Comparison of ENCODE assay signal across 29 cellular contexts in the genomic region with DNA sequence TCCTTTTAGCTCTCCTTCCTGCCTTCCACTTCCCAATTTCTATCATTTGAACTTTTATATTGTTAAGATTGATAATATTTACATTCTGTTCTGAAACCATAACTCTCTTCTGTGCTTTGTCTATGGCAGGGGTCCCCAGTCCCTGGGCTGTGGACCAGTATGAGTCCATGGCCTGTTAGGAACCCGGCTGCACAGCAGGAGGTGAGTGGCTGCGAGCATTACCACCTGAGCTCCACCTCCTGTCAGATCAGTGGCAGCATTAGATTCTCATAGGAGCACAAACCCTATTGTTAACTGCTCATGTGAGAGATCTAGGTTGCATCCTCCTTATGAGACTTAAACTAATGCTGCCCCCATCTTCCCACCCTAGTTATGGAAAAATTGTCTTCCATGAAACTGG. TPM values are rescaled to one million over a fixed set of nuclear protein-coding genes. Genes with fewer than 3 reads are reported as not detected.
"Had no signal": no experiment of that assay in that cellular context is flagged by ENCODE, and none has a peak within 500 bp of the region (broad histone marks: within the 10 kb centered on the region; RNA-seq: fewer than 3 reads in every experiment).

No MANE protein-coding gene starts in this region.

- ATAC-seq: activated CD8-positive, alpha-beta memory T cell treated with anti-CD3 and anti-CD28 coated beads, Interleukin-2, amount 10 ng/mL, durations not matched to agents 7 days and 5 days; PC-3; SK-N-SH treated with all-trans-retinoic acid at 6 μM for 48 hours had no signal

- H3K27me3 ChIP-seq: SJSA1 had no signal

- DNase-seq: activated B cell treated with CpG ODN at 0.5 μM for 24 hours; activated CD4-positive, alpha-beta T cell treated with anti-CD3 and anti-CD28 coated beads for 1 hour; activated CD4-positive, alpha-beta T cell treated with anti-CD3 and anti-CD28 coated beads, Interleukin-2, amount 10 ng/mL, durations not matched to agents 24 days and 14 days; activated CD4-positive, alpha-beta T cell treated with anti-CD3 and anti-CD28 coated beads, Interleukin-2, amount 50 U/mL, for 48 hours; activated CD8-positive, alpha-beta memory T cell treated with anti-CD3 and anti-CD28 coated beads, Interleukin-2, amount 10 ng/mL, durations not matched to agents 7 days and 5 days; activated effector memory CD4-positive, alpha-beta T cell treated with Interleukin-2 at 50 U/mL for 16 hours; activated naive CD4-positive, alpha-beta T cell; activated T-cell treated with anti-CD3 and anti-CD28 coated beads, Interleukin-2, amount 50 U/mL, for 24 hours; aorta; caudate nucleus; KG1; NCI-H1048; NCI-H1694; NCI-H2029; NCI-H446; NCI-H524; NK-92 treated with Interleukin-12 subunit alpha and Interleukin-12 subunit beta, amount 100 ng/mL, for 24 hours; PC-3; SHP77; SW 1271 had no signal

- H3K4me3 ChIP-seq: breast epithelium, SJSA1 had no signal

- H3K9me3 Mint-ChIP-seq: activated naive CD4-positive, alpha-beta T cell treated with anti-CD3 and anti-CD28 coated beads, Interleukin-2, amount 50 U/mL, for 24 hours; activated T-helper 1 cell treated with anti-CD3 and anti-CD28 coated beads, Interleukin-12 subunit alpha, Interleukin-12 subunit beta, Interleukin-2, Interleukin-4 antibody, amounts not matched to agents 30 ng/mL and 10 ng/mL and 1 ng/mL, durations not matched to agents 14 hours and 24 hours and 36 hours; T-helper 2 cell treated with Interferon-gamma antibody and Interleukin-4, amounts not matched to agents 5 μg/mL and 100 μg/mL, for 36 hours had no signal

- H3K4me1 Mint-ChIP-seq: activated B cell treated with CpG ODN at 0.5 μM for 24 hours; activated CD4-positive, alpha-beta T cell treated with anti-CD3 and anti-CD28 coated beads, Interleukin-2, amount 10 ng/mL, durations not matched to agents 24 days and 14 days; activated CD8-positive, alpha-beta memory T cell treated with anti-CD3 and anti-CD28 coated beads, Interleukin-2, amount 10 ng/mL, durations not matched to agents 7 days and 5 days; activated naive CD4-positive, alpha-beta T cell treated with anti-CD3 and anti-CD28 coated beads, Interleukin-2, amount 50 U/mL, for 24 hours had no signal

- H3K9me3 ChIP-seq: SJSA1 had no signal

- H3K27ac Mint-ChIP-seq: activated B cell treated with CpG ODN at 0.5 μM for 24 hours; activated CD4-positive, alpha-beta T cell treated with anti-CD3 and anti-CD28 coated beads, Interleukin-2, amount 10 ng/mL, durations not matched to agents 24 days and 14 days; activated CD8-positive, alpha-beta memory T cell treated with anti-CD3 and anti-CD28 coated beads, Interleukin-2, amount 10 ng/mL, durations not matched to agents 7 days and 5 days; activated naive CD4-positive, alpha-beta T cell treated with anti-CD3 and anti-CD28 coated beads, Interleukin-2, amount 50 U/mL, for 24 hours; activated T-cell treated with anti-CD3 and anti-CD28 coated beads, Interleukin-2, amount 50 U/mL, for 24 hours; activated T-helper 1 cell treated with anti-CD3 and anti-CD28 coated beads, Interleukin-12 subunit alpha, Interleukin-12 subunit beta, Interleukin-2, Interleukin-4 antibody, amounts not matched to agents 30 ng/mL and 10 ng/mL and 1 ng/mL, durations not matched to agents 14 hours and 24 hours and 36 hours; T-helper 2 cell treated with Interferon-gamma antibody and Interleukin-4, amounts not matched to agents 5 μg/mL and 100 μg/mL, for 36 hours had no signal

- H3K27me3 Mint-ChIP-seq: activated B cell treated with CpG ODN at 0.5 μM for 24 hours; activated CD4-positive, alpha-beta T cell treated with anti-CD3 and anti-CD28 coated beads, Interleukin-2, amount 10 ng/mL, durations not matched to agents 24 days and 14 days; activated CD8-positive, alpha-beta memory T cell treated with anti-CD3 and anti-CD28 coated beads, Interleukin-2, amount 10 ng/mL, durations not matched to agents 7 days and 5 days had no signal

- H3K4me3 Mint-ChIP-seq: activated B cell treated with CpG ODN at 0.5 μM for 24 hours; activated CD4-positive, alpha-beta T cell treated with anti-CD3 and anti-CD28 coated beads, Interleukin-2, amount 10 ng/mL, durations not matched to agents 24 days and 14 days; activated CD8-positive, alpha-beta memory T cell treated with anti-CD3 and anti-CD28 coated beads, Interleukin-2, amount 10 ng/mL, durations not matched to agents 7 days and 5 days; activated naive CD4-positive, alpha-beta T cell treated with anti-CD3 and anti-CD28 coated beads, Interleukin-2, amount 50 U/mL, for 24 hours; activated T-cell treated with anti-CD3 and anti-CD28 coated beads, Interleukin-2, amount 50 U/mL, for 24 hours; activated T-helper 1 cell treated with anti-CD3 and anti-CD28 coated beads, Interleukin-12 subunit alpha, Interleukin-12 subunit beta, Interleukin-2, Interleukin-4 antibody, amounts not matched to agents 30 ng/mL and 10 ng/mL and 1 ng/mL, durations not matched to agents 14 hours and 24 hours and 36 hours; T-helper 2 cell treated with Interferon-gamma antibody and Interleukin-4, amounts not matched to agents 5 μg/mL and 100 μg/mL, for 36 hours had no signal

- H3K36me3 Mint-ChIP-seq: activated CD8-positive, alpha-beta memory T cell treated with anti-CD3 and anti-CD28 coated beads, Interleukin-2, amount 10 ng/mL, durations not matched to agents 7 days and 5 days; activated naive CD4-positive, alpha-beta T cell treated with anti-CD3 and anti-CD28 coated beads, Interleukin-2, amount 50 U/mL, for 24 hours had no signal

- H3K36me3 ChIP-seq: breast epithelium, SJSA1 had no signal

- H3K4me1 ChIP-seq: breast epithelium, SJSA1 had no signal

- H3K27ac ChIP-seq: breast epithelium, SJSA1 had no signal

RNA-seq across cellular contexts. Expression of a gene that starts 48.4 kb away (rescaled TPM):
- total RNA-seq: activated B cell treated with CpG ODN at 0.5 μM for 24 hours; activated CD4-positive, alpha-beta T cell treated with anti-CD3 and anti-CD28 coated beads, Interleukin-2, amount 10 ng/mL, durations not matched to agents 24 days and 14 days; activated CD8-positive, alpha-beta memory T cell treated with anti-CD3 and anti-CD28 coated beads, Interleukin-2, amount 10 ng/mL, durations not matched to agents 7 days and 5 days; activated T-helper 1 cell treated with anti-CD3 and anti-CD28 coated beads, Interleukin-12 subunit alpha, Interleukin-12 subunit beta, Interleukin-2, Interleukin-4 antibody, amounts not matched to agents 30 ng/mL and 10 ng/mL and 1 ng/mL, durations not matched to agents 14 hours and 24 hours and 36 hours; cerebellum; LHCN-M2; SJSA1; T-helper 1 cell treated with Interleukin-12 subunit alpha and Interleukin-12 subunit beta and Interleukin-4 antibody, amounts not matched to agents 30 ng/mL and 1 ng/mL, for 36 hours had no signal
